ENCODE assay signal across 20 cellular contexts in genomic region chr2:229033816-229034215, GRCh38.
"Had no signal": no experiment of that assay in that cellular context is flagged by ENCODE, and none has a peak within 500 bp of the region (broad histone marks: within the 10 kb centered on the region; RNA-seq: fewer than 3 reads in every experiment).

No MANE protein-coding gene starts in this region.

- DNase-seq: cortex of kidney; dorsolateral prefrontal cortex; effector CD8-positive, alpha-beta T cell; glutamatergic neuron; immature natural killer cell; kidney; left cardiac atrium; left ventricle myocardium inferior; lower lobe of right lung; mesenchymal stem cell; midbrain; naive B cell; occipital lobe; pancreas; right cardiac atrium; stimulated activated CD4-positive, alpha-beta T cell treated with anti-CD3 and anti-CD28 coated beads, Interleukin-2, amount 100 ng/mL, for 48 hours; stimulated activated naive CD4-positive, alpha-beta T cell treated with Interleukin-2 at 50 U/mL for 16 hours had no signal

- H3K36me3 ChIP-seq: gastroesophageal sphincter, left ventricle myocardium inferior, lower lobe of right lung, pancreas had no signal

- H3K4me3 ChIP-seq: dorsolateral prefrontal cortex, gastroesophageal sphincter, left ventricle myocardium inferior, lower lobe of right lung, pancreas, smooth muscle cell had no signal

- H3K27me3 ChIP-seq: dorsolateral prefrontal cortex, gastroesophageal sphincter, pancreas had no signal

- FAIRE-seq: kidney, pancreas, urothelium cell line had no signal

- H3K9me3 ChIP-seq: gastroesophageal sphincter, left ventricle myocardium inferior, lower lobe of right lung, pancreas had no signal

- H3K4me2 ChIP-seq: smooth muscle cell had no signal

- H3K27ac ChIP-seq: dorsolateral prefrontal cortex, gastroesophageal sphincter, left ventricle myocardium inferior, lower lobe of right lung, pancreas had no signal

- H3K4me1 ChIP-seq: gastroesophageal sphincter, lower lobe of right lung, pancreas had no signal
